In the genomic region with DNA sequence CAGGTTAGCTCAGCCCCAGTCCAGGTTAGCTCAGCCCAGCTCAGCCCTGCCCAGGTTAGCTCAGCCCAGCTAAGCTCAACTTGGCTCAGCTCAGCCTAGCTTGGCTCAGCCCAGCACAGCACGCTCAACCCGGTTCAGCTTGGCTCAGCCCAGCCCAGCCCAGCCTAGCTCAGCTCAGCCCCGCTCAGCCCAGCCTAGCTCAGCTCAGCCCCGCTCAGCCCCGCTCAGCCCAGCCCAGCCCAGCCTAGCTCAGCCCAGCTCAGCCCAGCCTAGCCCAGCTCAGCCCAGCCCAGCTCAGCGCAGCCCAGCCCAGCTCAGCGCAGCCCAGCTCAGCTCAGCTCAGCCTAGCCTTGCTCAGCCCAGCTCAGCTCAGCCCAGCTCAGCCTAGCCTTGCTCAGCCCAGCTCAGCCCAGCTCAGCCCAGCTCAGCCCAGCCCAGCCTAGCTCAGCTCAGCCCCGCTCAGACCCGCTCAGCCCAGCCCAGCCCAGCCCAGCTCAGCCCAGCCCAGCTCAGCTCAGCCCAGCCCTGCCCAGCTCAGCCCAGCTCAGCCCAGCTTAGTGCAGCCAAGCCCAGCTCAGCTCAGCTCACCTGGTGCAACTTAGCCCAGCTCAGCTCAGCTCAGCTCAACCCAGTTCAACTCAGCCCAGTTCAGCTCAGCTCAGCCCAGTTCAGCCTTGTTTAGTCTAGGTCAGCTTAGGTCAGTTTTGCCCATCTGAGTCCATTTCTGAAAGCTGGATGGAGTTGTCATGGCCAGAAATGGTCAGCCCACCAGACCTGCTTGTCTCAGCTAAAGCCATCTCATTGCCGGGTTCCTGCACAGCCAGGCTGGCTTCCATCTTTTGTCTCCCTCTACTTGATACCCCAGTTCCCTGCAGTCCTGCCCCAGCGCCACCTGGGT, we compare ENCODE assay signal across 10 cellular contexts.
DNase-seq lines count a peak whose midpoint lies in the region; ATAC-seq and TF ChIP-seq lines count a peak whose summit lies in the region.
"Had no signal": no experiment of that assay in that cellular context is flagged by ENCODE, and none has a peak within 500 bp of the region (broad histone marks: within the 10 kb centered on the region; RNA-seq: fewer than 3 reads in every experiment).

No MANE protein-coding gene starts in this region.

- peak overlapping the region in 5 of 7 donors; percentile 12 to 82 (median 56) for H3K4me3 Mint-ChIP-seq in CD8-positive, alpha-beta memory T cell
- no peak overlapping the region for H3K4me3 Mint-ChIP-seq in natural killer cell

- peak overlapping the region; percentile 92 for H3K4me2 ChIP-seq in OCI-LY3 (ENCODE audit: low read length)

- H4K20me1 ChIP-seq in OCI-LY3 (ENCODE audit: insufficient read depth, low read length) = peaks cover 6% of the 10 kb centered on the region; the same call in 1 of the 2 replicates

- peak in 4 of 5 donors; percentile 36 to 83 (median 54) for DNase-seq in CD8-positive, alpha-beta memory T cell
- DNase-seq in activated naive CD4-positive, alpha-beta T cell treated with anti-CD3 and anti-CD28 coated beads, Interleukin-2, amount 50 U/mL, for 16 hours = peak; percentile 3
- DNase-seq in natural killer cell = peak; percentile 14
- no peak for DNase-seq in RPMI8226
- no peak for DNase-seq in GM03348 (ENCODE audit: low spot score)
- DNase-seq in COR-L47 (lab: John Stamatoyannopoulos, UW) = no peak
- no peak for DNase-seq in NCI-H524 (lab: John Stamatoyannopoulos, UW)
- DNase-seq: DMS153, NCI-H2227 treated with DMSO at 0.1 percent for 48 hours had no signal

- H3K27me3 ChIP-seq in CD8-positive, alpha-beta memory T cell (ENCODE audit: insufficient read depth, low read length, poor library complexity, severe bottlenecking) = no peaks in the 10 kb centered on the region
- H3K27me3 ChIP-seq in OCI-LY3 (ENCODE audit: low read depth, low read length) = no peaks in the 10 kb centered on the region

- TF ChIP-seq CTCF in OCI-LY3 (IDR thresholded peaks at IDR 0.05; ENCODE audit: low read depth, low read length) (no peak), natural killer cell (IDR thresholded peaks at IDR 0.05) (no peak)

- peak overlapping the region; percentile 100 for H3K9ac ChIP-seq in OCI-LY3 (ENCODE audit: low read length)

- H3K27me3 Mint-ChIP-seq in CD8-positive, alpha-beta memory T cell = peaks cover 0 to 5% of the 10 kb centered on the region in 2 donors
- peaks cover 35 to 38% of the 10 kb centered on the region in 2 donors for H3K27me3 Mint-ChIP-seq in natural killer cell (ENCODE audit: low read depth in 2 of 2)

- CTCF ChIA-PET in CD8-positive, alpha-beta memory T cell (lab: Charles Lee) = interaction anchor here (1.2 kb wide), 1 partner anchor 145 kb away, joined by 3 read pairs; no protein-coding TSS in a partner anchor

- no peaks in the 10 kb centered on the region for H3K9me3 Mint-ChIP-seq in CD8-positive, alpha-beta memory T cell
- H3K9me3 Mint-ChIP-seq in natural killer cell = no peaks in the 10 kb centered on the region

- H3K4me1 Mint-ChIP-seq in CD8-positive, alpha-beta memory T cell = peaks cover 44 to 85% (median 65%) of the 10 kb centered on the region in 3 donors
- peaks cover 21 to 25% of the 10 kb centered on the region in 2 donors for H3K4me1 Mint-ChIP-seq in natural killer cell

- no peak overlapping the region for H3K4me3 ChIP-seq in CD8-positive, alpha-beta memory T cell (ENCODE audit: low read length)
- H3K4me3 ChIP-seq in OCI-LY3 (ENCODE audit: low read length) = peak overlapping the region; percentile 99

- peaks cover 92% of the 10 kb centered on the region for H3K79me2 ChIP-seq in OCI-LY3 (ENCODE audit: low read length)

- POLR2A ChIA-PET in CD8-positive, alpha-beta memory T cell (lab: Charles Lee) = no interaction called here

- peak overlapping the region; percentile 64 to 96 (median 85) for H3K27ac Mint-ChIP-seq in CD8-positive, alpha-beta memory T cell
- no peak overlapping the region for H3K27ac Mint-ChIP-seq in natural killer cell

- intact Hi-C loops in natural killer cell (cut with micrococcal nuclease) = no loop called here

- peaks cover 52% of the 10 kb centered on the region for H3K4me1 ChIP-seq in CD8-positive, alpha-beta memory T cell (ENCODE audit: insufficient read depth, low read length)
- peaks cover 26% of the 10 kb centered on the region for H3K4me1 ChIP-seq in OCI-LY3 (ENCODE audit: low read length)

- H3K27ac ChIP-seq in CD8-positive, alpha-beta memory T cell (ENCODE audit: low read depth, low read length) = peak overlapping the region; percentile 2
- peak overlapping the region; percentile 98 for H3K27ac ChIP-seq in OCI-LY3 (ENCODE audit: low read length)

- H3K9me3 ChIP-seq in CD8-positive, alpha-beta memory T cell (ENCODE audit: low read length) = no peaks in the 10 kb centered on the region
- H3K9me3 ChIP-seq in OCI-LY3 (ENCODE audit: insufficient read depth, low read length) = peaks cover 13% of the 10 kb centered on the region; the same call in 1 of the 2 replicates

- H3K36me3 Mint-ChIP-seq in CD8-positive, alpha-beta memory T cell = no peaks in the 10 kb centered on the region
- H3K36me3 Mint-ChIP-seq in natural killer cell = no peaks in the 10 kb centered on the region

- no peaks in the 10 kb centered on the region for H3K36me3 ChIP-seq in CD8-positive, alpha-beta memory T cell (ENCODE audit: insufficient read depth, low read length)
- peaks cover 50% of the 10 kb centered on the region for H3K36me3 ChIP-seq in OCI-LY3 (replicated peaks; ENCODE audit: low read depth, low read length)

- peak in 2 of 3 donors; percentile 9 to 35 for ATAC-seq in natural killer cell

- no peak overlapping the region for H2AFZ ChIP-seq in OCI-LY3 (ENCODE audit: low read depth, low read length)

Comparison
In these comparisons a context has a peak if more than half of its experiments do, and no peak if none do; other contexts are left out.
1. DNase-seq: peak in CD8-positive, alpha-beta memory T cell (4 of 5), activated naive CD4-positive, alpha-beta T cell treated with anti-CD3 and anti-CD28 coated beads, Interleukin-2, amount 50 U/mL, for 16 hours (single experiment) and natural killer cell (single experiment); none in RPMI8226 (single experiment), GM03348 (single experiment), COR-L47 (single experiment) and NCI-H524 (0 of 2).
2. H3K27ac Mint-ChIP-seq: peak in CD8-positive, alpha-beta memory T cell (8 of 8); none in natural killer cell (0 of 2).